In genomic region chr13:30845297-30846214, GRCh38 we compare ENCODE assay signal across 1 cellular context.
TF ChIP-seq lines count a peak whose summit lies in the region.

No MANE protein-coding gene starts in this region.

TF ChIP-seq in HepG2, 621 proteins besides CTCF, POLR2A, EP300 and RAD21 (continued from another document and continues in another):
- TF ChIP-seq ZBTB40 (IDR thresholded peaks at IDR 0.05) = no peak
- TF ChIP-seq ZBTB40 (CRISPR knock-in tag; IDR thresholded peaks at IDR 0.05) = peak; percentile 58; the same call in 1 of the 2 replicates
- TF ChIP-seq PCBP1 (IDR thresholded peaks at IDR 0.05; ENCODE audit: borderline replicate concordance, low read depth, low read length) = no peak
- TF ChIP-seq ZNF652 (CRISPR knock-in tag; IDR thresholded peaks at IDR 0.05; ENCODE audit: borderline replicate concordance, low read depth) = no peak
- TF ChIP-seq PITX1 (CRISPR knock-in tag; IDR thresholded peaks at IDR 0.05) = peak; percentile 71; the same call in 1 of the 2 replicates
- no peak for TF ChIP-seq NFRKB (IDR thresholded peaks at IDR 0.05)
- TF ChIP-seq ZNF660 (CRISPR knock-in tag; IDR thresholded peaks at IDR 0.05; ENCODE audit: borderline replicate concordance, low read depth) = no peak
- TF ChIP-seq SMAD3 (CRISPR knock-in tag; IDR thresholded peaks at IDR 0.05) = no peak
- TF ChIP-seq, protein P1, sequence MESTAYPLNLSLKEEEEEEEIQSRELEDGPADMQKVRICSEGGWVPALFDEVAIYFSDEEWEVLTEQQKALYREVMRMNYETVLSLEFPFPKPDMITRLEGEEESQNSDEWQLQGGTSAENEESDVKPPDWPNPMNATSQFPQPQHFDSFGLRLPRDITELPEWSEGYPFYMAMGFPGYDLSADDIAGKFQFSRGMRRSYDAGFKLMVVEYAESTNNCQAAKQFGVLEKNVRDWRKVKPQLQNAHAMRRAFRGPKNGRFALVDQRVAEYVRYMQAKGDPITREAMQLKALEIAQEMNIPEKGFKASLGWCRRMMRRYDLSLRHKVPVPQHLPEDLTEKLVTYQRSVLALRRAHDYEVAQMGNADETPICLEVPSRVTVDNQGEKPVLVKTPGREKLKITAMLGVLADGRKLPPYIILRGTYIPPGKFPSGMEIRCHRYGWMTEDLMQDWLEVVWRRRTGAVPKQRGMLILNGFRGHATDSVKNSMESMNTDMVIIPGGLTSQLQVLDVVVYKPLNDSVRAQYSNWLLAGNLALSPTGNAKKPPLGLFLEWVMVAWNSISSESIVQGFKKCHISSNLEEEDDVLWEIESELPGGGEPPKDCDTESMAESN (CRISPR knock-in tag; conservative IDR thresholded peaks at IDR 0.05) = peak; percentile 43; the same call in 1 of the 2 replicates
- TF ChIP-seq THYN1 (CRISPR knock-in tag; IDR thresholded peaks at IDR 0.05; ENCODE audit: borderline replicate concordance, low read depth) = no peak
- TF ChIP-seq, protein P2, sequence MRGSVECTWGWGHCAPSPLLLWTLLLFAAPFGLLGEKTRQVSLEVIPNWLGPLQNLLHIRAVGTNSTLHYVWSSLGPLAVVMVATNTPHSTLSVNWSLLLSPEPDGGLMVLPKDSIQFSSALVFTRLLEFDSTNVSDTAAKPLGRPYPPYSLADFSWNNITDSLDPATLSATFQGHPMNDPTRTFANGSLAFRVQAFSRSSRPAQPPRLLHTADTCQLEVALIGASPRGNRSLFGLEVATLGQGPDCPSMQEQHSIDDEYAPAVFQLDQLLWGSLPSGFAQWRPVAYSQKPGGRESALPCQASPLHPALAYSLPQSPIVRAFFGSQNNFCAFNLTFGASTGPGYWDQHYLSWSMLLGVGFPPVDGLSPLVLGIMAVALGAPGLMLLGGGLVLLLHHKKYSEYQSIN (CRISPR knock-in tag; IDR thresholded peaks at IDR 0.05; ENCODE audit: borderline replicate concordance) = no peak
- peak; percentile 45; the same call in 1 of the 2 replicates for TF ChIP-seq LCORL (IDR thresholded peaks at IDR 0.05)
- peak; percentile 96 for TF ChIP-seq LCORL (CRISPR knock-in tag; IDR thresholded peaks at IDR 0.05)
- TF ChIP-seq ZNF382 (CRISPR knock-in tag; IDR thresholded peaks at IDR 0.05; ENCODE audit: borderline replicate concordance) = no peak
- TF ChIP-seq NCOR1 (IDR thresholded peaks at IDR 0.05; ENCODE audit: borderline replicate concordance, low read length) = peak; percentile 57; the same call in 1 of the 2 replicates
- no peak for TF ChIP-seq AGO2 (optimal IDR thresholded peaks at IDR 0.05; ENCODE audit: low read depth, low read length)
- TF ChIP-seq, protein P3, sequence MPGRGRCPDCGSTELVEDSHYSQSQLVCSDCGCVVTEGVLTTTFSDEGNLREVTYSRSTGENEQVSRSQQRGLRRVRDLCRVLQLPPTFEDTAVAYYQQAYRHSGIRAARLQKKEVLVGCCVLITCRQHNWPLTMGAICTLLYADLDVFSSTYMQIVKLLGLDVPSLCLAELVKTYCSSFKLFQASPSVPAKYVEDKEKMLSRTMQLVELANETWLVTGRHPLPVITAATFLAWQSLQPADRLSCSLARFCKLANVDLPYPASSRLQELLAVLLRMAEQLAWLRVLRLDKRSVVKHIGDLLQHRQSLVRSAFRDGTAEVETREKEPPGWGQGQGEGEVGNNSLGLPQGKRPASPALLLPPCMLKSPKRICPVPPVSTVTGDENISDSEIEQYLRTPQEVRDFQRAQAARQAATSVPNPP (CRISPR knock-in tag; IDR thresholded peaks at IDR 0.05) = no peak
- no peak for TF ChIP-seq ZNF737 (CRISPR knock-in tag; IDR thresholded peaks at IDR 0.05; ENCODE audit: borderline replicate concordance)
- TF ChIP-seq ZMYM4 (CRISPR knock-in tag; IDR thresholded peaks at IDR 0.05) = no peak; the same call in 1 of the 2 replicates
- TF ChIP-seq ZNF7 (CRISPR knock-in tag; IDR thresholded peaks at IDR 0.05) = no peak
- no peak for TF ChIP-seq ZNF629 (CRISPR knock-in tag; conservative IDR thresholded peaks at IDR 0.05)
- TF ChIP-seq, protein P4, sequence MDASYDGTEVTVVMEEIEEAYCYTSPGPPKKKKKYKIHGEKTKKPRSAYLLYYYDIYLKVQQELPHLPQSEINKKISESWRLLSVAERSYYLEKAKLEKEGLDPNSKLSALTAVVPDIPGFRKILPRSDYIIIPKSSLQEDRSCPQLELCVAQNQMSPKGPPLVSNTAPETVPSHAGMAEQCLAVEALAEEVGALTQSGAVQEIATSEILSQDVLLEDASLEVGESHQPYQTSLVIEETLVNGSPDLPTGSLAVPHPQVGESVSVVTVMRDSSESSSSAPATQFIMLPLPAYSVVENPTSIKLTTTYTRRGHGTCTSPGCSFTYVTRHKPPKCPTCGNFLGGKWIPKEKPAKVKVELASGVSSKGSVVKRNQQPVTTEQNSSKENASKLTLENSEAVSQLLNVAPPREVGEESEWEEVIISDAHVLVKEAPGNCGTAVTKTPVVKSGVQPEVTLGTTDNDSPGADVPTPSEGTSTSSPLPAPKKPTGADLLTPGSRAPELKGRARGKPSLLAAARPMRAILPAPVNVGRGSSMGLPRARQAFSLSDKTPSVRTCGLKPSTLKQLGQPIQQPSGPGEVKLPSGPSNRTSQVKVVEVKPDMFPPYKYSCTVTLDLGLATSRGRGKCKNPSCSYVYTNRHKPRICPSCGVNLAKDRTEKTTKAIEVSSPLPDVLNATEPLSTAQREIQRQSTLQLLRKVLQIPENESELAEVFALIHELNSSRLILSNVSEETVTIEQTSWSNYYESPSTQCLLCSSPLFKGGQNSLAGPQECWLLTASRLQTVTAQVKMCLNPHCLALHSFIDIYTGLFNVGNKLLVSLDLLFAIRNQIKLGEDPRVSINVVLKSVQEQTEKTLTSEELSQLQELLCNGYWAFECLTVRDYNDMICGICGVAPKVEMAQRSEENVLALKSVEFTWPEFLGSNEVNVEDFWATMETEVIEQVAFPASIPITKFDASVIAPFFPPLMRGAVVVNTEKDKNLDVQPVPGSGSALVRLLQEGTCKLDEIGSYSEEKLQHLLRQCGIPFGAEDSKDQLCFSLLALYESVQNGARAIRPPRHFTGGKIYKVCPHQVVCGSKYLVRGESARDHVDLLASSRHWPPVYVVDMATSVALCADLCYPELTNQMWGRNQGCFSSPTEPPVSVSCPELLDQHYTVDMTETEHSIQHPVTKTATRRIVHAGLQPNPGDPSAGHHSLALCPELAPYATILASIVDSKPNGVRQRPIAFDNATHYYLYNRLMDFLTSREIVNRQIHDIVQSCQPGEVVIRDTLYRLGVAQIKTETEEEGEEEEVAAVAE (CRISPR knock-in tag; IDR thresholded peaks at IDR 0.05; ENCODE audit: borderline replicate concordance) = no peak
- no peak; the same call in 1 of the 2 replicates for TF ChIP-seq TARDBP (CRISPR knock-in tag; IDR thresholded peaks at IDR 0.05)
- TF ChIP-seq CREB3 (CRISPR knock-in tag; IDR thresholded peaks at IDR 0.05) = no peak
- TF ChIP-seq ZNF33A (CRISPR knock-in tag; IDR thresholded peaks at IDR 0.05; ENCODE audit: borderline replicate concordance) = no peak
- no peak for TF ChIP-seq NR1H2 (CRISPR knock-in tag; IDR thresholded peaks at IDR 0.05; ENCODE audit: borderline replicate concordance, low read depth)
- peak; percentile 85; the same call in 1 of the 2 replicates for TF ChIP-seq FOXK1 (CRISPR knock-in tag; IDR thresholded peaks at IDR 0.05; ENCODE audit: borderline replicate concordance, low read depth)
- TF ChIP-seq RELA (CRISPR knock-in tag; IDR thresholded peaks at IDR 0.05) = no peak
- TF ChIP-seq ZEB1 (IDR thresholded peaks at IDR 0.05; ENCODE audit: insufficient replicate concordance, low read depth) = no peak
- TF ChIP-seq, protein P5, sequence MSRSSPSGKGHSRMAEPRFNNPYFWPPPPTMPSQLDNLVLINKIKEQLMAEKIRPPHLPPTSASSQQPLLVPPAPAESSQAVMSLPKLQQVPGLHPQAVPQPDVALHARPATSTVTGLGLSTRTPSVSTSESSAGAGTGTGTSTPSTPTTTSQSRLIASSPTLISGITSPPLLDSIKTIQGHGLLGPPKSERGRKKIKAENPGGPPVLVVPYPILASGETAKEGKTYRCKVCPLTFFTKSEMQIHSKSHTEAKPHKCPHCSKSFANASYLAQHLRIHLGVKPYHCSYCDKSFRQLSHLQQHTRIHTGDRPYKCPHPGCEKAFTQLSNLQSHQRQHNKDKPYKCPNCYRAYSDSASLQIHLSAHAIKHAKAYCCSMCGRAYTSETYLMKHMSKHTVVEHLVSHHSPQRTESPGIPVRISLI (CRISPR knock-in tag; IDR thresholded peaks at IDR 0.05; ENCODE audit: borderline replicate concordance) = no peak
- TF ChIP-seq AFF4 (CRISPR knock-in tag; IDR thresholded peaks at IDR 0.05) = no peak
- TF ChIP-seq KDM5B (CRISPR knock-in tag; IDR thresholded peaks at IDR 0.05; ENCODE audit: borderline replicate concordance) = no peak
- TF ChIP-seq ZNF337 (CRISPR knock-in tag; IDR thresholded peaks at IDR 0.05; ENCODE audit: borderline replicate concordance, low read depth) = 0 out of 2 replicates have a peak, but pooled peaks have one; percentile 28
- TF ChIP-seq HOXA7 (CRISPR knock-in tag; IDR thresholded peaks at IDR 0.05) = no peak
